ENCODE assay signal across 8 cellular contexts in the genomic region with DNA sequence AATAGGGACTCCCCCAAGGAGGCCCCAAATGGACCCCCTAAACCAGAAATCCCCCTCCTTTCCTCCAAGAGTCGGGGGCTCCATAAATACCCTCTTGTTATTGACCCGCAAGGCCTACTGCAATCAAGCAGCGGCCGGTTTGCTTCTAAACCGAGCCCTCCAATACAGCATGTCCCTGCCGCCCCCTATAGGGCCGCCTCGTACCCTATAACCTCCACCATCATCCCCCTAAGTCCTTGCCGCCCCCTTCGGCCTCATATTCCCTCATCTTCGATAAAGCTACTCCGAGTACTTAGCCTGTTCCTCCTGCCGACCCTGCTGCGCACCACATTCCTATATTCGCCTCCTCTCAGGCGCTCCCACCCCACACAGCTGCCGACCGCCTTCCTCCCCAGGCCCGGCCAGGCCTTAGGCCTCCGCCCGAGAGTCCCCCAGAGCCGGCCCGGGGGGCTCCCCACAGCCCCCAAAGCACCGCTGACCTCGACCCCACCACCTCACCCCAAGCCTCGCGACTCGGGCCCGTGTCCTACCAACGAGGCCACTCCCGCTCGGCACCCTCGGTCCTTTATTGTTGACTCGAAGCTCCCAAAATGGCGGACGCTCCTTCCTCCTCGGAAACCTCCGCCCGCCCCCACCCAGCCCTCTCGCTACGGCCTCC. TPM values are rescaled to one million over a fixed set of nuclear protein-coding genes. Genes with fewer than 3 reads are reported as not detected.
DNase-seq lines count a peak whose midpoint lies in the region; ATAC-seq and TF ChIP-seq lines count a peak whose summit lies in the region.

No MANE protein-coding gene starts in this region.

- H3K36me3 ChIP-seq in GM23248 (ENCODE audit: low read depth) = peaks cover 6% of the 10 kb centered on the region
- no peaks in the 10 kb centered on the region for H3K36me3 ChIP-seq in body of pancreas (replicated peaks in 1 of 2; ENCODE audit: insufficient read depth in 1 of 2, low read depth in 2 of 2)
- peaks cover 6% of the 10 kb centered on the region for H3K36me3 ChIP-seq in iPS-15b (ENCODE audit: control insufficient read depth, insufficient read depth, low read length)

- peaks cover 34% of the 10 kb centered on the region for H3F3A ChIP-seq in GM23248 (ENCODE audit: insufficient read depth)

- peak; percentile 77 for DNase-seq in DMS53 (lab: John Stamatoyannopoulos, UW)
- DNase-seq in GM23248 = peak; percentile 76
- peak; percentile 43 for DNase-seq in M059J (ENCODE audit: low read depth)
- DNase-seq in T-helper 2 cell treated with Interferon-gamma antibody and Interleukin-4, amounts not matched to agents 5 μg/mL and 100 μg/mL, for 36 hours (ENCODE audit: low spot score) = no peak
- peak in 3 of 4 donors; percentile 60 to 67 (median 67) for DNase-seq in body of pancreas
- DNase-seq in skeletal muscle cell (ENCODE audit: low read depth) = no peak

- in situ Hi-C loops in GM23248 (cut with MboI) = no loop called here

- H3K4me3 ChIP-seq in GM23248 (peak overlapping the region; percentile 98), body of pancreas (peak overlapping the region; percentile 53 to 71), iPS-15b (ENCODE audit: low read depth, low read length) (peak overlapping the region; percentile 89), skeletal muscle cell (ENCODE audit: low read depth, low read length) (peak overlapping the region; percentile 86)

- H3K27me3 ChIP-seq in GM23248 (replicated peaks; ENCODE audit: insufficient read depth) (no peaks in the 10 kb centered on the region), body of pancreas (no peaks in the 10 kb centered on the region), iPS-15b (ENCODE audit: control insufficient read depth, insufficient read depth, low read length) (no peaks in the 10 kb centered on the region)

- no peaks in the 10 kb centered on the region for H3K9me3 Mint-ChIP-seq in T-helper 2 cell treated with Interferon-gamma antibody and Interleukin-4, amounts not matched to agents 5 μg/mL and 100 μg/mL, for 36 hours

- peak overlapping the region; percentile 67 for H2AFZ ChIP-seq in GM23248

- H4K20me1 ChIP-seq in GM23248 (ENCODE audit: insufficient read depth) = peaks cover 16% of the 10 kb centered on the region; the same call in 1 of the 2 replicates

- peaks cover 20% of the 10 kb centered on the region for H3K4me1 Mint-ChIP-seq in T-helper 2 cell treated with Interferon-gamma antibody and Interleukin-4, amounts not matched to agents 5 μg/mL and 100 μg/mL, for 36 hours (ENCODE audit: low read depth)

- H3K79me2 ChIP-seq in GM23248 (ENCODE audit: insufficient read depth) = peaks cover 61% of the 10 kb centered on the region

- H3K9me2 ChIP-seq in GM23248 (ENCODE audit: insufficient read depth) = no peaks in the 10 kb centered on the region

- TF ChIP-seq CTCF in body of pancreas (IDR thresholded peaks at IDR 0.05) = peak in 5 of 7 experiments; percentile 14 to 62 (median 19)

- peak; percentile 51 for ATAC-seq in body of pancreas
- ATAC-seq in GM19328 (IDR thresholded peaks at IDR 0.05; ENCODE audit: unreplicated experiment) = no peak

- peak overlapping the region; percentile 99 for H3K27ac Mint-ChIP-seq in T-helper 2 cell treated with Interferon-gamma antibody and Interleukin-4, amounts not matched to agents 5 μg/mL and 100 μg/mL, for 36 hours

- H3K9me3 ChIP-seq in GM23248 (ENCODE audit: low read depth) (no peaks in the 10 kb centered on the region), body of pancreas (no peaks in the 10 kb centered on the region), iPS-15b (ENCODE audit: control insufficient read depth, insufficient read depth, low read length) (no peaks in the 10 kb centered on the region)

- intact Hi-C loops in body of pancreas (cut with DNase I) = no loop called here

- H3K4me1 ChIP-seq in GM23248 (ENCODE audit: insufficient read depth) (peaks cover 15% of the 10 kb centered on the region; the same call in 1 of the 2 replicates), body of pancreas (peaks cover 45% of the 10 kb centered on the region), iPS-15b (ENCODE audit: control insufficient read depth, insufficient read depth, low read length) (peaks cover 7% of the 10 kb centered on the region)

- TF ChIP-seq POLR2A in body of pancreas (IDR thresholded peaks at IDR 0.05) = peak in 1 of 3 donors; percentile 22

- peak overlapping the region; percentile 97 for H3K9ac ChIP-seq in GM23248
- H3K9ac ChIP-seq in iPS-15b (ENCODE audit: low read depth, low read length) = peak overlapping the region; percentile 99

- peak overlapping the region; percentile 93 for H3K4me2 ChIP-seq in GM23248 (ENCODE audit: unreplicated experiment)

- H3K27ac ChIP-seq in GM23248 (peak overlapping the region; percentile 97), body of pancreas (peak overlapping the region; percentile 98 to 99 (median 98))

- H3K27me3 Mint-ChIP-seq in T-helper 2 cell treated with Interferon-gamma antibody and Interleukin-4, amounts not matched to agents 5 μg/mL and 100 μg/mL, for 36 hours (ENCODE audit: low read depth) = no peaks in the 10 kb centered on the region

- H3K4me3 Mint-ChIP-seq in T-helper 2 cell treated with Interferon-gamma antibody and Interleukin-4, amounts not matched to agents 5 μg/mL and 100 μg/mL, for 36 hours = peak overlapping the region; percentile 100

- peaks cover 24% of the 10 kb centered on the region for H3K36me3 Mint-ChIP-seq in T-helper 2 cell treated with Interferon-gamma antibody and Interleukin-4, amounts not matched to agents 5 μg/mL and 100 μg/mL, for 36 hours (ENCODE audit: low read depth)

- WGBS in GM23248 (ENCODE audit: low coverage in 1 of 2, low lambda C conversion rate in 2 of 2, missing lambda C conversion rate in 2 of 2), 2 experiments = 0 to 1% methylated on average over 18 to 41 of the region's 41 CpGs
- WGBS in body of pancreas, 2 donors = 0 to 1% methylated on average over 32 to 41 of the region's 41 CpGs

RNA-seq across cellular contexts. Expression of a gene that starts 0.5 kb away (rescaled TPM):
- 84.6 and 88.9 TPM in 2 replicates for total RNA-seq in GM23248 (2014; rRNA removed; shearing (Covaris generic))
- 20.9 and 21.3 TPM in 2 replicates for polyA plus RNA-seq in GM23248 (2016; fragmentation: Nextera tagmentation; extraction: Ambion mirVana)
- 42.2 and 70.8 TPM in 2 replicates for total RNA-seq in M059J (2014; rRNA removed; shearing (Covaris generic))
- 10 to 100 TPM; 63.3 to 69.8 TPM for total RNA-seq in body of pancreas

Comparison
In these comparisons a context has a peak if more than half of its experiments do, and no peak if none do; other contexts are left out.
1. DNase-seq: peak in DMS53 (single experiment), GM23248 (single experiment), M059J (single experiment) and body of pancreas (3 of 4); none in T-helper 2 cell treated with Interferon-gamma antibody and Interleukin-4, amounts not matched to agents 5 μg/mL and 100 μg/mL, for 36 hours (single experiment) and skeletal muscle cell (single experiment).
2. Peak in every context shown above with its lines, with median percentiles within 50 percentile points of each other: H3K4me3 ChIP-seq.